Comparison of ENCODE assay signal across 8 cellular contexts in the genomic region with DNA sequence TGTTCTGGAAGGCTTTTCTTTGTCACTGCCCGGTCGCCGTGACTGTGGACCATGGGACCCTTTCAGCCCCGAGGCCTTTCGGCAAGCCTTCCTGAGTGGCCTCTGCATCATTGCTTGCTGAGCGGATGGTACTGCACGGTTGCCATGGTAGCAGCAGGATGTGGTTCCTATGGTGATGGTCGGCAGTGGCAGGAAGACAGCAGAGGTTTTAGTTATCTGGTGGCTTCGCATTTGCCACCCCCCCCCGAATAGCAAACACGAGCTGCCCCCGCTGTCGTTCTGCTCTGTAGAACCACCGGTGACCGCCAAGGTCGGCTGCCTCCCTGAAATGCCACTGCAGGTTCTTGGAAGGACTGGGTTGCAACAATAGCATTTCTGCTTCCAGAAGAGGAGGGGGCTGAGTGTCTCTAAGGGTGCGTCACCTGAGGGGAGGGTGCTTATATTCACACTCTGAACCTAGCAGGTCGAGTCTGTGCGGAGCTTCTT.
A peak's percentile ranks its signal among the peaks of the same experiment; 100 is the strongest.
DNase-seq lines count a peak whose midpoint lies in the region; ATAC-seq and TF ChIP-seq lines count a peak whose summit lies in the region.

No MANE protein-coding gene starts in this region.

- H3K4me3 ChIP-seq in BLaER1 treated with 17β-estradiol and CSF1 and Interleukin-3, amounts not matched to agents 10 nM and 100 nM, result no peak overlapping the region
- H3K4me3 ChIP-seq in dorsolateral prefrontal cortex (peak overlapping the region in 22 of 59 donors; percentile 0 to 40 (median 23)), breast epithelium (no peak overlapping the region)

- DNase-seq in activated CD4-positive, alpha-beta T cell treated with anti-CD3 and anti-CD28 coated beads for 36 hours, result peak; percentile 78
- peak; percentile 29 to 90 (median 72) for DNase-seq in dorsolateral prefrontal cortex
- DNase-seq in stimulated activated CD4-positive, alpha-beta T cell treated with anti-CD3 and anti-CD28 coated beads, TNF-alpha, amount 100 ng/mL, for 24 hours (ENCODE audit: low read depth in 3 of 3), result peak; percentile 15 to 41 (median 38)
- no peak for DNase-seq in HPDE6-E6E7 (ENCODE audit: extremely low spot score)
- no peak for DNase-seq in breast epithelium (ENCODE audit: low spot score in 2 of 2)

- H3K4me1 Mint-ChIP-seq in activated CD4-positive, alpha-beta T cell treated with anti-CD3 and anti-CD28 coated beads for 36 hours, result peaks cover 42% of the 10 kb centered on the region

- CTCF ChIA-PET in activated CD4-positive, alpha-beta T cell treated with anti-CD3 and anti-CD28 coated beads for 36 hours (lab: Charles Lee), result interaction anchor here (0.7 kb wide), 1 partner anchor 82 kb away, joined by 3 read pairs; no protein-coding TSS in a partner anchor

- H3K27ac ChIP-seq in BLaER1 treated with 17β-estradiol and CSF1 and Interleukin-3, amounts not matched to agents 10 nM and 100 nM, result no peak overlapping the region
- H3K27ac ChIP-seq in dorsolateral prefrontal cortex (peak overlapping the region in 57 of 59 donors; percentile 33 to 92 (median 77)), breast epithelium (no peak overlapping the region)

- H3K4me3 Mint-ChIP-seq in activated CD4-positive, alpha-beta T cell treated with anti-CD3 and anti-CD28 coated beads for 36 hours, result no peak overlapping the region

- no peaks in the 10 kb centered on the region for H3K9me3 Mint-ChIP-seq in activated CD4-positive, alpha-beta T cell treated with anti-CD3 and anti-CD28 coated beads for 36 hours (ENCODE audit: low read depth)

- peak; percentile 55 for ATAC-seq in HG02885 (IDR thresholded peaks at IDR 0.05; ENCODE audit: poor library complexity, unreplicated experiment)
- peak; percentile 78 for ATAC-seq in activated CD4-positive, alpha-beta T cell treated with anti-CD3 and anti-CD28 coated beads for 36 hours
- no peak for ATAC-seq in HG03039 (IDR thresholded peaks at IDR 0.05; ENCODE audit: unreplicated experiment)

- TF ChIP-seq POLR2A in breast epithelium (IDR thresholded peaks at IDR 0.05), result no peak

- H3K36me3 Mint-ChIP-seq in activated CD4-positive, alpha-beta T cell treated with anti-CD3 and anti-CD28 coated beads for 36 hours (ENCODE audit: low read depth), result no peaks in the 10 kb centered on the region

- H3K27me3 ChIP-seq in BLaER1 treated with 17β-estradiol and CSF1 and Interleukin-3, amounts not matched to agents 10 nM and 100 nM, result no peaks in the 10 kb centered on the region
- H3K27me3 ChIP-seq in dorsolateral prefrontal cortex (no peaks in the 10 kb centered on the region), breast epithelium (no peaks in the 10 kb centered on the region)

- H3K27me3 Mint-ChIP-seq in activated CD4-positive, alpha-beta T cell treated with anti-CD3 and anti-CD28 coated beads for 36 hours, result no peaks in the 10 kb centered on the region

- POLR2A ChIA-PET in activated CD4-positive, alpha-beta T cell treated with anti-CD3 and anti-CD28 coated beads for 36 hours (lab: Charles Lee), result no interaction called here

- no peak overlapping the region for H3K9ac ChIP-seq in BLaER1 treated with 17β-estradiol and CSF1 and Interleukin-3, amounts not matched to agents 10 nM and 100 nM

- H4K20me1 ChIP-seq in BLaER1 treated with 17β-estradiol and CSF1 and Interleukin-3, amounts not matched to agents 10 nM and 100 nM, result peaks cover 99 to 100% (median 100%) of the 10 kb centered on the region in 11 experiments

- peaks cover 41 to 69% (median 51%) of the 10 kb centered on the region in 11 experiments for H3K36me3 ChIP-seq in BLaER1 treated with 17β-estradiol and CSF1 and Interleukin-3, amounts not matched to agents 10 nM and 100 nM
- H3K36me3 ChIP-seq in breast epithelium, result no peaks in the 10 kb centered on the region

- intact Hi-C loops in activated CD4-positive, alpha-beta T cell treated with anti-CD3 and anti-CD28 coated beads for 36 hours (cut with DNase I, micrococcal nuclease), result no loop called here
- intact Hi-C loops in dorsolateral prefrontal cortex (cut with DNase I) (no loop called here), breast epithelium (cut with DNase I; ENCODE audit: low total_unique reads) (no loop called here)

- peak overlapping the region in 10 of 11 experiments; percentile 64 to 91 (median 81); a peak in 19 of 22 replicates for H3K4me2 ChIP-seq in BLaER1 treated with 17β-estradiol and CSF1 and Interleukin-3, amounts not matched to agents 10 nM and 100 nM

- no peak for TF ChIP-seq CTCF in dorsolateral prefrontal cortex (IDR thresholded peaks at IDR 0.05 in 54 of 56, conservative IDR thresholded peaks at IDR 0.05 in 2 of 56; ENCODE audit: low read depth in 1 of 56, partially characterized antibody in 56 of 56)
- TF ChIP-seq CTCF in breast epithelium (IDR thresholded peaks at IDR 0.05), result no peak

- peaks cover 35 to 70% (median 51%) of the 10 kb centered on the region in 10 experiments for H3K4me1 ChIP-seq in BLaER1 treated with 17β-estradiol and CSF1 and Interleukin-3, amounts not matched to agents 10 nM and 100 nM
- H3K4me1 ChIP-seq in breast epithelium, result peaks cover 0 to 2% of the 10 kb centered on the region in 2 donors

- no peak overlapping the region for H3K27ac Mint-ChIP-seq in activated CD4-positive, alpha-beta T cell treated with anti-CD3 and anti-CD28 coated beads for 36 hours

- H3K9me3 ChIP-seq in BLaER1 treated with 17β-estradiol and CSF1 and Interleukin-3, amounts not matched to agents 10 nM and 100 nM (replicated peaks in 1 of 11), result no peaks in the 10 kb centered on the region
- H3K9me3 ChIP-seq in breast epithelium, result no peaks in the 10 kb centered on the region

Comparison
In these comparisons a context has a peak if more than half of its experiments do, and no peak if none do; other contexts are left out.
1. H3K27ac ChIP-seq: peak in dorsolateral prefrontal cortex (57 of 59); none in BLaER1 treated with 17β-estradiol and CSF1 and Interleukin-3, amounts not matched to agents 10 nM and 100 nM (0 of 11) and breast epithelium (0 of 2).
2. DNase-seq: peak in activated CD4-positive, alpha-beta T cell treated with anti-CD3 and anti-CD28 coated beads for 36 hours (single experiment), dorsolateral prefrontal cortex (10 of 10) and stimulated activated CD4-positive, alpha-beta T cell treated with anti-CD3 and anti-CD28 coated beads, TNF-alpha, amount 100 ng/mL, for 24 hours (3 of 3); none in HPDE6-E6E7 (single experiment) and breast epithelium (0 of 2).